8 cellular contexts compared by ENCODE assay signal in the genomic region with DNA sequence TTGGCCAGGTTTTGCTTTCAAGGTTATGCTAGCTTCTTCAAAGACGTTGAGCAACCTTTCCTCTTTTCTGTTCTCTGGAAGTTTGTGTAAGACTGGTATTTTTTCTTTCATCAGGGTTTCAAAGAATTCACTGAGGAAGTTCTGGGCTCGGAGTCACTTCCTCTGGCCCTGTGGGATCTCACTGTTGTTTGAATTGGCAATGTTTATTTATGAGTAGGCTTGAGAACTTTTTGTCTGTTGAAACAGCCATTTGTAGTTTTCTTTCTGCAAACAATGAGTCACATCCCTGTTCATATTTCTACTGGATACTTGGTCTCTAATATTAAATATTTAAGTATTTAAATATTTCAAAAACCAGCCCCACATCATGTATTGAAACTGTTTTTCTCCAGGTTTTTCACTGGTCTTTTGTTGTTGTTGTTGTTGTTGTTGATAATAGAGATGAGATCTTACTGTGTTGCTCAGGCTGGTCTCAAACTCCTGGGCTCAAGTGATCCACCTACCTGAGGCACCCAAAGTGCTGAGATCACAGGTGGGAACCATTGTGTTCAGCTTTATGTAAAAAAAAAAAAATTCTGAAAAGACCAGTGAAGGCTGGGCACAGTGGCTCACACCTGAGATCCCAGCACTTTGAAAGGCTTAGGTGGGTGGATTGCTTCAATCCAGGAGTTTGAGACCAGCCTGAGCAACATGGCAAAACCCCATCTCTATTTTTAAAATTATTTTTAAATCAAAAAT. TPM values are rescaled to one million over a fixed set of nuclear protein-coding genes. Genes with fewer than 3 reads are reported as not detected.
A peak's percentile ranks its signal among the peaks of the same experiment; 100 is the strongest.
DNase-seq lines count a peak whose midpoint lies in the region; ATAC-seq and TF ChIP-seq lines count a peak whose summit lies in the region.

No MANE protein-coding gene starts in this region.

- CTCF ChIA-PET in Panc1 (lab: Charles Lee) = no interaction called here

- peaks cover 27% of the 10 kb centered on the region for H3K4me1 ChIP-seq in Panc1 (ENCODE audit: control insufficient read depth, insufficient read depth, low read length)

- POLR2A ChIA-PET in Panc1 (lab: Charles Lee) = no interaction called here

- no peaks in the 10 kb centered on the region for H3K36me3 Mint-ChIP-seq in mesothelial cell of epicardium

- in situ Hi-C loops in G401 (cut with HindIII; ENCODE audit: low sequenced_read_pairs) (no loop called here), Panc1 (cut with HindIII; ENCODE audit: low pct_unique_long_range_greater_than_20kb, low sequenced_read_pairs) (no loop called here)

- ATAC-seq in Panc1 (peak; percentile 91), HG02970 (IDR thresholded peaks at IDR 0.05; ENCODE audit: low FRiP score, unreplicated experiment) (no peak), GM18867 (IDR thresholded peaks at IDR 0.05; ENCODE audit: unreplicated experiment) (no peak)

- H3K4me3 ChIP-seq in Panc1 (ENCODE audit: low read depth in 2 of 2, low read length in 2 of 2) = peak overlapping the region in 1 of 2 experiments; percentile 27; a peak in 2 of 4 replicates

- no peak overlapping the region for H3K4me3 Mint-ChIP-seq in mesothelial cell of epicardium

- H3K27ac ChIP-seq in Panc1 (ENCODE audit: low read length) = peak overlapping the region; percentile 98

- peaks cover 8% of the 10 kb centered on the region; the same call in 1 of the 2 replicates for H3K9me3 ChIP-seq in Panc1 (ENCODE audit: control insufficient read depth, insufficient read depth, low read depth, low read length)

- intact Hi-C loops in Panc1 (cut with micrococcal nuclease; ENCODE audit: unreplicated experiment) = no loop called here

- H3K27me3 Mint-ChIP-seq in mesothelial cell of epicardium (ENCODE audit: low read depth) = no peaks in the 10 kb centered on the region

- H3K27ac Mint-ChIP-seq in mesothelial cell of epicardium = peak overlapping the region; percentile 91

- DNase-seq in G401 (ENCODE audit: low spot score) = peak; percentile 15
- peak; percentile 83 for DNase-seq in Panc1 (ENCODE audit: low read depth, low spot score)
- peak; percentile 97 for DNase-seq in dermis blood vessel endothelial cell
- DNase-seq in mesothelial cell of epicardium (ENCODE audit: low spot score in 2 of 2, unreplicated experiment in 2 of 2) = no peak
- DNase-seq in stimulated activated CD8-positive, alpha-beta memory T cell treated with anti-CD3 and anti-CD28 coated beads, Interleukin-4, amount 100 ng/mL, for 48 hours = no peak
- DNase-seq in NCI-H345 (lab: John Stamatoyannopoulos, UW) = no peak

- H3K27me3 ChIP-seq in Panc1 (ENCODE audit: control insufficient read depth, insufficient read depth, low read length) = no peaks in the 10 kb centered on the region

- no TSS peak for BruUV-seq in Panc1 (replicated peaks; lab: Mats Ljungman, UMichigan)

- no peaks in the 10 kb centered on the region for H3K36me3 ChIP-seq in Panc1 (ENCODE audit: control insufficient read depth, insufficient read depth, low read length)

- TF ChIP-seq CTCF in Panc1 (IDR thresholded peaks at IDR 0.05) (no peak), mesothelial cell of epicardium (IDR thresholded peaks at IDR 0.05; ENCODE audit: unreplicated experiment) (no peak)

- H3K4me1 Mint-ChIP-seq in mesothelial cell of epicardium = peaks cover 29% of the 10 kb centered on the region

- peaks cover 19% of the 10 kb centered on the region for H3K9me3 Mint-ChIP-seq in mesothelial cell of epicardium

RNA-seq across cellular contexts. Expression of gene SUSD2, which starts 26.9 kb away (rescaled TPM):
- total RNA-seq in G401 (2014; rRNA removed; shearing (Covaris generic)) = not detected in 2 replicates
- 10.6 TPM for total RNA-seq in Panc1 (2021; ENCODE audit: unreplicated experiment)
- polyA plus RNA-seq in Panc1 (2012; ENCODE audit: insufficient read length) = 41.0 TPM
- total RNA-seq in dermis blood vessel endothelial cell = 0.34 and 0.60 TPM in 2 replicates
- 0.91 to 1.4 TPM (median 1.2 TPM) in 3 replicates for total RNA-seq in mesothelial cell of epicardium

RNA-seq across cellular contexts. Expression of gene GGT5, which starts 36.7 kb away (rescaled TPM):
- total RNA-seq in G401 (2014; rRNA removed; shearing (Covaris generic)) = not detected in 2 replicates
- total RNA-seq in Panc1 (2021; ENCODE audit: unreplicated experiment) (3.6 TPM), dermis blood vessel endothelial cell (4.9 and 27.8 TPM in 2 replicates), mesothelial cell of epicardium (2.9 to 4.1 TPM (median 3.6 TPM) in 3 replicates)
- polyA plus RNA-seq in Panc1 (2012; ENCODE audit: insufficient read length) = 3.3 TPM

Comparison
In these comparisons a context has a peak if more than half of its experiments do, and no peak if none do; other contexts are left out.
1. DNase-seq: peak in G401 (single experiment), Panc1 (single experiment) and dermis blood vessel endothelial cell (single experiment); none in mesothelial cell of epicardium (0 of 2), stimulated activated CD8-positive, alpha-beta memory T cell treated with anti-CD3 and anti-CD28 coated beads, Interleukin-4, amount 100 ng/mL, for 48 hours (single experiment) and NCI-H345 (single experiment).